In genomic region chr11:12794556-12795230, GRCh38 we compare ENCODE assay signal across 22 cellular contexts.
"Had no signal": no experiment of that assay in that cellular context is flagged by ENCODE, and none has a peak within 500 bp of the region (broad histone marks: within the 10 kb centered on the region; RNA-seq: fewer than 3 reads in every experiment).

No MANE protein-coding gene starts in this region.

- H3K9me3 ChIP-seq: left lung, prostate gland, suprapubic skin had no signal

- H3K27ac ChIP-seq: dorsolateral prefrontal cortex, left lung, prostate gland, SK-N-MC, suprapubic skin had no signal

- H3K36me3 ChIP-seq: left lung, prostate gland had no signal

- H3K4me1 Mint-ChIP-seq: activated CD8-positive, alpha-beta memory T cell treated with anti-CD3 and anti-CD28 coated beads, Interleukin-2, amount 10 ng/mL, durations not matched to agents 7 days and 5 days; activated naive CD4-positive, alpha-beta T cell treated with anti-CD3 and anti-CD28 coated beads, Interleukin-2, amount 10 ng/mL, durations not matched to agents 7 days and 5 days; memory B cell had no signal

- H3K36me3 Mint-ChIP-seq: activated CD8-positive, alpha-beta memory T cell treated with anti-CD3 and anti-CD28 coated beads, Interleukin-2, amount 10 ng/mL, durations not matched to agents 7 days and 5 days; activated naive CD4-positive, alpha-beta T cell treated with anti-CD3 and anti-CD28 coated beads, Interleukin-2, amount 10 ng/mL, durations not matched to agents 7 days and 5 days; memory B cell; natural killer cell treated with Interleukin-12 subunit alpha and Interleukin-12 subunit beta and Interleukin-15 and Interleukin-18, amount 100 ng/mL, for 72 hours had no signal

- H3K27ac Mint-ChIP-seq: activated CD8-positive, alpha-beta memory T cell treated with anti-CD3 and anti-CD28 coated beads, Interleukin-2, amount 10 ng/mL, durations not matched to agents 7 days and 5 days; activated naive CD4-positive, alpha-beta T cell treated with anti-CD3 and anti-CD28 coated beads, Interleukin-2, amount 10 ng/mL, durations not matched to agents 7 days and 5 days; activated T-helper 2 cell treated with anti-CD3 and anti-CD28 coated beads, Interferon-gamma antibody, Interleukin-2, Interleukin-4, amounts not matched to agents 10 μg/mL and 5 μg/mL and 100 μg/mL, durations not matched to agents 14 hours and 24 hours and 36 hours; memory B cell; natural killer cell treated with Interleukin-12 subunit alpha and Interleukin-12 subunit beta and Interleukin-15 and Interleukin-18, amount 100 ng/mL, for 72 hours; type B pancreatic cell had no signal

- H3K4me3 ChIP-seq: dorsolateral prefrontal cortex, left lung, prostate gland, SK-N-MC, suprapubic skin had no signal

- H3K9me3 Mint-ChIP-seq: activated naive CD4-positive, alpha-beta T cell treated with anti-CD3 and anti-CD28 coated beads, Interleukin-2, amount 10 ng/mL, durations not matched to agents 7 days and 5 days; activated T-helper 2 cell treated with anti-CD3 and anti-CD28 coated beads, Interferon-gamma antibody, Interleukin-2, Interleukin-4, amounts not matched to agents 10 μg/mL and 5 μg/mL and 100 μg/mL, durations not matched to agents 14 hours and 24 hours and 36 hours; natural killer cell treated with Interleukin-12 subunit alpha and Interleukin-12 subunit beta and Interleukin-15 and Interleukin-18, amount 100 ng/mL, for 72 hours had no signal

- DNase-seq: activated CD4-positive, alpha-beta T cell treated with anti-CD3 and anti-CD28 coated beads for 1 hour; activated CD4-positive, alpha-beta T cell treated with anti-CD3 and anti-CD28 coated beads, Interleukin-2, amount 50 U/mL, for 48 hours; activated CD8-positive, alpha-beta memory T cell treated with anti-CD3 and anti-CD28 coated beads, Interleukin-2, amount 10 ng/mL, durations not matched to agents 7 days and 5 days; activated naive CD4-positive, alpha-beta T cell treated with anti-CD3 and anti-CD28 coated beads, Interleukin-2, amount 10 ng/mL, durations not matched to agents 7 days and 5 days; activated T-cell treated with anti-CD3 and anti-CD28 coated beads, Interleukin-2, amount 50 U/mL, for 1 hour; dorsolateral prefrontal cortex; erythroblast; hippocampal formation; left lung; nucleus accumbens; stimulated activated CD4-positive, alpha-beta T cell treated with anti-CD3 and anti-CD28 coated beads, Interleukin-4, amount 100 ng/mL, for 24 hours; stimulated activated CD8-positive, alpha-beta memory T cell treated with anti-CD3 and anti-CD28 coated beads, Interleukin-4, amount 100 ng/mL, for 48 hours; stimulated activated naive CD8-positive, alpha-beta T cell treated with anti-CD3 and anti-CD28 coated beads, Interleukin-15, Interleukin-2, amounts not matched to agents 100 U/mL and 50 U/mL, for 24 hours; T-helper 1 cell had no signal

- H3K4me1 ChIP-seq: prostate gland had no signal

- H3K27me3 ChIP-seq: dorsolateral prefrontal cortex, suprapubic skin had no signal

- FAIRE-seq: keratinocyte had no signal

- ATAC-seq: activated CD8-positive, alpha-beta memory T cell treated with anti-CD3 and anti-CD28 coated beads, Interleukin-2, amount 10 ng/mL, durations not matched to agents 7 days and 5 days; left lung; natural killer cell treated with Interleukin-12 subunit alpha and Interleukin-12 subunit beta and Interleukin-15 and Interleukin-18, amount 100 ng/mL, for 72 hours; stimulated activated naive CD8-positive, alpha-beta T cell treated with anti-CD3 and anti-CD28 coated beads, Interleukin-15, Interleukin-2, amounts not matched to agents 100 U/mL and 50 U/mL, for 24 hours had no signal

- H3K4me3 Mint-ChIP-seq: activated CD8-positive, alpha-beta memory T cell treated with anti-CD3 and anti-CD28 coated beads, Interleukin-2, amount 10 ng/mL, durations not matched to agents 7 days and 5 days; activated naive CD4-positive, alpha-beta T cell treated with anti-CD3 and anti-CD28 coated beads, Interleukin-2, amount 10 ng/mL, durations not matched to agents 7 days and 5 days; memory B cell; natural killer cell treated with Interleukin-12 subunit alpha and Interleukin-12 subunit beta and Interleukin-15 and Interleukin-18, amount 100 ng/mL, for 72 hours; type B pancreatic cell had no signal
